7 cellular contexts compared by ENCODE assay signal in genomic region chr1:210303391-210303790, GRCh38.
"Had no signal": no experiment of that assay in that cellular context is flagged by ENCODE, and none has a peak within 500 bp of the region (broad histone marks: within the 10 kb centered on the region; RNA-seq: fewer than 3 reads in every experiment).

No MANE protein-coding gene starts in this region.

- H3K4me3 ChIP-seq: K562 had no signal

- ATAC-seq: HepG2, K562 had no signal

- H3K36me3 Mint-ChIP-seq: IgD-negative memory B cell had no signal

- H3K27ac Mint-ChIP-seq: IgD-negative memory B cell had no signal

- H3K27ac ChIP-seq: HL-60 had no signal

- DNase-seq: IMR-90, KBM-7, KG1 had no signal

- H3K4me1 Mint-ChIP-seq: IgD-negative memory B cell had no signal

- H3K4me3 Mint-ChIP-seq: IgD-negative memory B cell had no signal

- H3K9me3 Mint-ChIP-seq: IgD-negative memory B cell had no signal
